9 cellular contexts compared by ENCODE assay signal in genomic region chr6:144349690-144350132, GRCh38.
A peak's percentile ranks its signal among the peaks of the same experiment; 100 is the strongest.
DNase-seq lines count a peak whose midpoint lies in the region; ATAC-seq and TF ChIP-seq lines count a peak whose summit lies in the region.
"Had no signal": no experiment of that assay in that cellular context is flagged by ENCODE, and none has a peak within 500 bp of the region (broad histone marks: within the 10 kb centered on the region; RNA-seq: fewer than 3 reads in every experiment).

No MANE protein-coding gene starts in this region.

- 22 to 30% methylated on average over 5 of the region's 5 CpGs for WGBS in upper lobe of left lung, 2 donors

- peak; percentile 36 for DNase-seq in activated T-cell treated with anti-CD3 and anti-CD28 coated beads, Interleukin-2, amount 50 U/mL, for 1 hour
- DNase-seq in activated T-cell treated with anti-CD3 and anti-CD28 coated beads for 4 hours (no peak), kidney glomerular epithelial cell (lab: John Stamatoyannopoulos, UW) (peak; percentile 72), upper lobe of left lung (no peak), NCI-H748 treated with DMSO at 0.1 percent for 48 hours (lab: John Stamatoyannopoulos, UW) (no peak), Ammon's horn (ENCODE audit: low spot score) (no peak)
- DNase-seq in activated T-helper 1 cell treated with anti-CD3 and anti-CD28 coated beads, Interleukin-12 subunit alpha, Interleukin-12 subunit beta, Interleukin-2, Interleukin-4 antibody, amounts not matched to agents 30 ng/mL and 10 ng/mL and 1 ng/mL, durations not matched to agents 14 hours and 24 hours and 36 hours (ENCODE audit: low spot score): no peak

- no peaks in the 10 kb centered on the region for H3K27me3 ChIP-seq in upper lobe of left lung
- H3K27me3 ChIP-seq: cardiac muscle cell had no signal

- ATAC-seq in HG03558 (IDR thresholded peaks at IDR 0.05; ENCODE audit: extremely low read depth, unreplicated experiment) (peak; percentile 33), upper lobe of left lung (ENCODE audit: low FRiP score in 2 of 2) (peak; percentile 39 to 47)

- H3K36me3 Mint-ChIP-seq in activated T-helper 1 cell treated with anti-CD3 and anti-CD28 coated beads, Interleukin-12 subunit alpha, Interleukin-12 subunit beta, Interleukin-2, Interleukin-4 antibody, amounts not matched to agents 30 ng/mL and 10 ng/mL and 1 ng/mL, durations not matched to agents 14 hours and 24 hours and 36 hours (ENCODE audit: low read depth): peaks cover 20% of the 10 kb centered on the region

- H3K27ac Mint-ChIP-seq in activated T-helper 1 cell treated with anti-CD3 and anti-CD28 coated beads, Interleukin-12 subunit alpha, Interleukin-12 subunit beta, Interleukin-2, Interleukin-4 antibody, amounts not matched to agents 30 ng/mL and 10 ng/mL and 1 ng/mL, durations not matched to agents 14 hours and 24 hours and 36 hours: peak overlapping the region; percentile 94

- TF ChIP-seq POLR2A in upper lobe of left lung (IDR thresholded peaks at IDR 0.05): no peak

- intact Hi-C loops in activated T-helper 1 cell treated with anti-CD3 and anti-CD28 coated beads, Interleukin-12 subunit alpha, Interleukin-12 subunit beta, Interleukin-2, Interleukin-4 antibody, amounts not matched to agents 30 ng/mL and 10 ng/mL and 1 ng/mL, durations not matched to agents 14 hours and 24 hours and 36 hours (cut with micrococcal nuclease): loop anchor here (5.0 to 10.0 kb wide), 7 partner anchors 63 to 1505 kb away; partner anchors contain the start of gene FBXO30

- H3K9me3 Mint-ChIP-seq in activated T-helper 1 cell treated with anti-CD3 and anti-CD28 coated beads, Interleukin-12 subunit alpha, Interleukin-12 subunit beta, Interleukin-2, Interleukin-4 antibody, amounts not matched to agents 30 ng/mL and 10 ng/mL and 1 ng/mL, durations not matched to agents 14 hours and 24 hours and 36 hours: peaks cover 5% of the 10 kb centered on the region

- peak overlapping the region; percentile 26 to 75 (median 53) for H3K27ac ChIP-seq in upper lobe of left lung
- H3K27ac ChIP-seq: cardiac muscle cell had no signal

- H3K4me3 ChIP-seq in upper lobe of left lung: no peak overlapping the region
- H3K4me3 ChIP-seq: cardiac muscle cell had no signal

- H3K36me3 ChIP-seq in upper lobe of left lung: no peaks in the 10 kb centered on the region
- H3K36me3 ChIP-seq: cardiac muscle cell had no signal

- peak overlapping the region; percentile 74 for H3K4me3 Mint-ChIP-seq in activated T-helper 1 cell treated with anti-CD3 and anti-CD28 coated beads, Interleukin-12 subunit alpha, Interleukin-12 subunit beta, Interleukin-2, Interleukin-4 antibody, amounts not matched to agents 30 ng/mL and 10 ng/mL and 1 ng/mL, durations not matched to agents 14 hours and 24 hours and 36 hours

- H3K4me1 ChIP-seq in upper lobe of left lung: peaks cover 63 to 79% (median 71%) of the 10 kb centered on the region in 4 donors

- H3K27me3 Mint-ChIP-seq in activated T-helper 1 cell treated with anti-CD3 and anti-CD28 coated beads, Interleukin-12 subunit alpha, Interleukin-12 subunit beta, Interleukin-2, Interleukin-4 antibody, amounts not matched to agents 30 ng/mL and 10 ng/mL and 1 ng/mL, durations not matched to agents 14 hours and 24 hours and 36 hours (ENCODE audit: insufficient read depth): no peaks in the 10 kb centered on the region

- TF ChIP-seq CTCF in upper lobe of left lung (IDR thresholded peaks at IDR 0.05): no peak

- H3K9me3 ChIP-seq in upper lobe of left lung: no peaks in the 10 kb centered on the region

- TF ChIP-seq EP300 in upper lobe of left lung (IDR thresholded peaks at IDR 0.05): no peak

- H3K4me1 Mint-ChIP-seq in activated T-helper 1 cell treated with anti-CD3 and anti-CD28 coated beads, Interleukin-12 subunit alpha, Interleukin-12 subunit beta, Interleukin-2, Interleukin-4 antibody, amounts not matched to agents 30 ng/mL and 10 ng/mL and 1 ng/mL, durations not matched to agents 14 hours and 24 hours and 36 hours (ENCODE audit: low read depth): peaks cover 89% of the 10 kb centered on the region

Comparison
In these comparisons a context has a peak if more than half of its experiments do, and no peak if none do; other contexts are left out.
1. DNase-seq: peak in activated T-cell treated with anti-CD3 and anti-CD28 coated beads, Interleukin-2, amount 50 U/mL, for 1 hour (single experiment) and kidney glomerular epithelial cell (single experiment); none in activated T-cell treated with anti-CD3 and anti-CD28 coated beads for 4 hours (single experiment), activated T-helper 1 cell treated with anti-CD3 and anti-CD28 coated beads, Interleukin-12 subunit alpha, Interleukin-12 subunit beta, Interleukin-2, Interleukin-4 antibody, amounts not matched to agents 30 ng/mL and 10 ng/mL and 1 ng/mL, durations not matched to agents 14 hours and 24 hours and 36 hours (single experiment), upper lobe of left lung (0 of 2), NCI-H748 treated with DMSO at 0.1 percent for 48 hours (single experiment) and Ammon's horn (single experiment).